13 cellular contexts compared by ENCODE assay signal in genomic region chr7:116528008-116528789, GRCh38. TPM values are rescaled to one million over a fixed set of nuclear protein-coding genes. Genes with fewer than 3 reads are reported as not detected.
DNase-seq lines count a peak whose midpoint lies in the region; ATAC-seq and TF ChIP-seq lines count a peak whose summit lies in the region.
"Had no signal": no experiment of that assay in that cellular context is flagged by ENCODE, and none has a peak within 500 bp of the region (broad histone marks: within the 10 kb centered on the region; RNA-seq: fewer than 3 reads in every experiment).

No MANE protein-coding gene starts in this region.

- H3K27ac ChIP-seq in SK-N-MC (peak overlapping the region; percentile 100), psoas muscle (peak overlapping the region; percentile 77)

- 31 to 41% (median 39%) methylated on average over 3 of the region's 3 CpGs for WGBS in psoas muscle, 3 donors

- ATAC-seq in psoas muscle (peak in 2 of 4 donors; percentile 40 to 61), GM19035 (IDR thresholded peaks at IDR 0.05; ENCODE audit: unreplicated experiment) (no peak), T-cell (replicated peaks in 1 of 4) (no peak), HG02642 (IDR thresholded peaks at IDR 0.05; ENCODE audit: poor library complexity, unreplicated experiment) (no peak)
- ATAC-seq: left lobe of liver; stimulated activated naive CD8-positive, alpha-beta T cell treated with anti-CD3 and anti-CD28 coated beads, Interleukin-15, Interleukin-2, amounts not matched to agents 100 U/mL and 50 U/mL, for 24 hours had no signal

- in situ Hi-C loops in Caki2 (cut with HindIII; ENCODE audit: low pct_unique_long_range_greater_than_20kb, low sequenced_read_pairs): no loop called here

- H3K9ac ChIP-seq in SK-N-MC (ENCODE audit: insufficient read length): peak overlapping the region; percentile 99

- intact Hi-C loops in psoas muscle (cut with DNase I): loop anchor here (5.0 to 10.0 kb wide), 4 partner anchors 59 to 279 kb away; no protein-coding TSS in a partner anchor

- no peak for TF ChIP-seq CTCF in fibroblast of villous mesenchyme (IDR thresholded peaks at IDR 0.05; ENCODE audit: insufficient read depth, low read depth, low read length)
- TF ChIP-seq CTCF in psoas muscle (IDR thresholded peaks at IDR 0.05): no peak

- H3K4me3 Mint-ChIP-seq in T-cell: no peak overlapping the region

- H3K36me3 ChIP-seq in SK-N-MC (ENCODE audit: insufficient read depth, low read length): peaks cover 66% of the 10 kb centered on the region
- H3K36me3 ChIP-seq in psoas muscle (ENCODE audit: insufficient read depth in 1 of 2, low read depth in 1 of 2): peaks cover 0 to 6% of the 10 kb centered on the region in 2 donors

- H3K4me3 ChIP-seq in SK-N-MC (peak overlapping the region; percentile 97), fibroblast of villous mesenchyme (ENCODE audit: low read depth, low read length) (peak overlapping the region; percentile 89), psoas muscle (peak overlapping the region; percentile 80)

- H3K4me1 ChIP-seq in psoas muscle: no peaks in the 10 kb centered on the region

- POLR2A ChIA-PET in T-cell (lab: Charles Lee): interaction anchor here (0.6 to 0.7 kb wide), 2 partner anchors 16 to 708 kb away, joined by 3 read pairs; no protein-coding TSS in a partner anchor

- H3K4me1 Mint-ChIP-seq in T-cell: peaks cover 24 to 30% (median 24%) of the 10 kb centered on the region in 3 donors

- DNase-seq in Caki2 (ENCODE audit: low read depth) (peak; percentile 59), SK-N-MC (ENCODE audit: low read depth, low spot score) (no peak), fibroblast of villous mesenchyme (ENCODE audit: low read depth) (peak; percentile 94), psoas muscle (peak; percentile 67 to 72), T-cell (no peak)
- no peak for DNase-seq in effector CD4-positive, alpha-beta T cell
- DNase-seq: activated T-cell treated with anti-CD3 and anti-CD28 coated beads, Interleukin-2, amount 50 U/mL, for 48 hours; NCI-H524 treated with DMSO at 0.1 percent for 48 hours; stimulated activated naive CD8-positive, alpha-beta T cell treated with anti-CD3 and anti-CD28 coated beads, Interleukin-15, Interleukin-2, amounts not matched to agents 100 U/mL and 50 U/mL, for 24 hours had no signal

- no peak overlapping the region for H3K27ac Mint-ChIP-seq in T-cell

- H3K9me3 Mint-ChIP-seq in T-cell: no peaks in the 10 kb centered on the region

- H3K9me3 ChIP-seq in SK-N-MC (ENCODE audit: low read depth, low read length) (no peaks in the 10 kb centered on the region), psoas muscle (no peaks in the 10 kb centered on the region)

- H3K36me3 Mint-ChIP-seq in T-cell: no peaks in the 10 kb centered on the region

- peaks cover 54 to 63% of the 10 kb centered on the region in 2 donors for H3K27me3 Mint-ChIP-seq in T-cell

- H3K27me3 ChIP-seq in psoas muscle (ENCODE audit: insufficient read depth in 3 of 3, low read length in 2 of 3): no peaks in the 10 kb centered on the region

- CTCF ChIA-PET in T-cell (lab: Charles Lee): no interaction called here

RNA-seq across cellular contexts. Expression of gene CAV1, which starts 3.4 kb away (rescaled TPM):
- 141 and 160 TPM in 2 replicates for total RNA-seq in Caki2 (2014; rRNA removed; shearing (Covaris generic); ENCODE audit: low replicate concordance)
- 288 and 887 TPM in 2 replicates for total RNA-seq in fibroblast of villous mesenchyme
- total RNA-seq in psoas muscle: 100 to 1,000 TPM in 1 of 4 donors, 10 to 100 TPM in 3; 59.0 to 120 (median 66.7) TPM
- polyA plus RNA-seq in psoas muscle: 10 to 100 TPM; 57.6 to 70.1 (median 69.0) TPM
- 1 to 10 TPM in 2 of 5 donors, under 1 TPM in 2, not detected in 1; 0.25 to 1.4 (median 0.98) TPM for total RNA-seq in T-cell
- total RNA-seq: G401 had no signal

RNA-seq across cellular contexts. Expression of gene CAV2, which starts 28.7 kb away (rescaled TPM):
- 191 and 199 TPM in 2 replicates for total RNA-seq in Caki2 (2014; rRNA removed; shearing (Covaris generic); ENCODE audit: low replicate concordance)
- total RNA-seq in fibroblast of villous mesenchyme: 130 and 224 TPM in 2 replicates
- 10 to 100 TPM; 12.8 to 20.1 (median 19.2) TPM for total RNA-seq in psoas muscle
- 10 to 100 TPM; 10.9 to 15.7 (median 11.7) TPM for polyA plus RNA-seq in psoas muscle
- under 1 TPM in 3 of 5 donors, not detected in 2; 0.49 to 0.89 (median 0.55) TPM for total RNA-seq in T-cell
- total RNA-seq: G401 had no signal

Comparison
In these comparisons a context has a peak if more than half of its experiments do, and no peak if none do; other contexts are left out.
1. DNase-seq: peak in Caki2 (single experiment), fibroblast of villous mesenchyme (single experiment) and psoas muscle (2 of 2); none in SK-N-MC (single experiment), T-cell (0 of 34) and effector CD4-positive, alpha-beta T cell (single experiment).
2. RNA of gene CAV1, which starts 3.4 kb away (total RNA-seq): 288 to 887 TPM in fibroblast of villous mesenchyme, 141 to 160 TPM in Caki2 and 59.0 to 120 TPM in psoas muscle; 0.25 to 1.4 TPM in T-cell; every median in the first group is over 10 times any median in the second.
3. RNA of gene CAV2, which starts 28.7 kb away (total RNA-seq): 130 to 224 TPM in fibroblast of villous mesenchyme, 191 to 199 TPM in Caki2 and 12.8 to 20.1 TPM in psoas muscle; 0.49 to 0.89 TPM in T-cell; every median in the first group is over 4 times any median in the second.
4. Peak in every context shown above with its lines, with median percentiles within 50 percentile points of each other: H3K4me3 ChIP-seq.